In genomic region chr1:113275691-113276090, GRCh38 we compare ENCODE assay signal across 26 cellular contexts.
"Had no signal": no experiment of that assay in that cellular context is flagged by ENCODE, and none has a peak within 500 bp of the region (broad histone marks: within the 10 kb centered on the region; RNA-seq: fewer than 3 reads in every experiment).

No MANE protein-coding gene starts in this region.

- DNase-seq: colonic mucosa; effector CD8-positive, alpha-beta T cell; erythroblast; esophagus squamous epithelium; foreskin melanocyte; hypothalamus; immature natural killer cell; midbrain; naive thymus-derived CD8-positive, alpha-beta T cell; nephron progenitor cell; nucleus accumbens; ovary; posterior cingulate gyrus; psoas muscle; right cardiac atrium; sigmoid colon; stimulated activated CD4-positive, alpha-beta T cell treated with anti-CD3 and anti-CD28 coated beads, Interleukin-15, amount 100 ng/mL, for 24 hours; stimulated activated CD4-positive, alpha-beta T cell treated with anti-CD3 and anti-CD28 coated beads, Interleukin-2, amount 100 ng/mL, for 48 hours; stimulated activated naive B cell treated with anti-CD40 and anti-IgM and Interleukin-4, amounts not matched to agents 10 μg/mL and 1 μg/mL and 100 μg/mL, for 72 hours; transverse colon; upper lobe of right lung; uterus had no signal

- H3K4me3 ChIP-seq: colonic mucosa, esophagus squamous epithelium, lung, ovary, psoas muscle, sigmoid colon, skin epidermis, thoracic aorta, transverse colon, upper lobe of right lung, uterus had no signal

- ATAC-seq: left lobe of liver; naive thymus-derived CD8-positive, alpha-beta T cell; psoas muscle; right cardiac atrium; stimulated activated naive B cell treated with anti-CD40 and anti-IgM and Interleukin-4, amounts not matched to agents 10 μg/mL and 1 μg/mL and 100 μg/mL, for 72 hours; upper lobe of right lung had no signal

- H3K4me1 ChIP-seq: colonic mucosa, psoas muscle, sigmoid colon, upper lobe of right lung, uterus had no signal

- H3K9me3 ChIP-seq: colonic mucosa, esophagus squamous epithelium, ovary, psoas muscle, sigmoid colon, thoracic aorta, transverse colon, upper lobe of right lung, uterus had no signal

- H3K36me3 ChIP-seq: colonic mucosa, esophagus squamous epithelium, ovary, sigmoid colon, thoracic aorta, transverse colon, upper lobe of right lung, uterus had no signal
